In genomic region chr7:151796091-151796870, GRCh38 we compare ENCODE assay signal across 8 cellular contexts.
DNase-seq lines count a peak whose midpoint lies in the region; ATAC-seq and TF ChIP-seq lines count a peak whose summit lies in the region.
"Had no signal": no experiment of that assay in that cellular context is flagged by ENCODE, and none has a peak within 500 bp of the region (broad histone marks: within the 10 kb centered on the region; RNA-seq: fewer than 3 reads in every experiment).

No MANE protein-coding gene starts in this region.

- ATAC-seq in PC-3: peak; percentile 95
- no peak for ATAC-seq in GM18498 (IDR thresholded peaks at IDR 0.05; ENCODE audit: unreplicated experiment)

- H3K9me2 ChIP-seq in GM23248 (ENCODE audit: insufficient read depth): no peaks in the 10 kb centered on the region
- H3K9me2 ChIP-seq in PC-3 (replicated peaks; ENCODE audit: low read length): no peaks in the 10 kb centered on the region
- no peaks in the 10 kb centered on the region for H3K9me2 ChIP-seq in MM.1S (replicated peaks; ENCODE audit: insufficient read depth, low read length)

- H4K20me1 ChIP-seq in GM23248 (ENCODE audit: insufficient read depth) (no peaks in the 10 kb centered on the region), PC-3 (ENCODE audit: low read length) (no peaks in the 10 kb centered on the region), MM.1S (ENCODE audit: insufficient read depth, low read length) (no peaks in the 10 kb centered on the region)

- BruUV-seq in PC-3 (replicated peaks; lab: Mats Ljungman, UMichigan): no TSS peak

- peak overlapping the region; percentile 49 for H2AFZ ChIP-seq in GM23248
- H2AFZ ChIP-seq in PC-3 (ENCODE audit: low read length): peak overlapping the region; percentile 56
- no peak overlapping the region for H2AFZ ChIP-seq in MM.1S (ENCODE audit: low read length)

- H3K4me3 ChIP-seq in GM23248: no peak overlapping the region
- H3K4me3 ChIP-seq in PC-3 (ENCODE audit: low read length): peak overlapping the region; percentile 4; the same call in 1 of the 2 replicates
- no peak overlapping the region for H3K4me3 ChIP-seq in fibroblast of the aortic adventitia (ENCODE audit: low read depth, low read length)
- peak overlapping the region in 1 of 3 donors; percentile 41 for H3K4me3 ChIP-seq in skeletal muscle tissue (ENCODE audit: low read length in 3 of 3)
- H3K4me3 ChIP-seq in MM.1S (ENCODE audit: low read length): no peak overlapping the region

- TF ChIP-seq CTCF in PC-3 (conservative IDR thresholded peaks at IDR 0.05; ENCODE audit: low read depth, low read length) (no peak), fibroblast of the aortic adventitia (IDR thresholded peaks at IDR 0.05; ENCODE audit: insufficient read depth, low read length) (no peak), MM.1S (IDR thresholded peaks at IDR 0.05; ENCODE audit: low read length) (no peak)

- H3K36me3 ChIP-seq in GM23248 (ENCODE audit: low read depth): no peaks in the 10 kb centered on the region
- H3K36me3 ChIP-seq in PC-3 (ENCODE audit: low read depth, low read length): no peaks in the 10 kb centered on the region
- H3K36me3 ChIP-seq in skeletal muscle tissue (ENCODE audit: control insufficient read depth in 3 of 3, insufficient read depth in 3 of 3, low read length in 3 of 3): no peaks in the 10 kb centered on the region
- H3K36me3 ChIP-seq in MM.1S (replicated peaks; ENCODE audit: insufficient read depth, low read length): no peaks in the 10 kb centered on the region
- H3K36me3 ChIP-seq: neutrophil had no signal

- H3K27ac ChIP-seq in GM23248 (peak overlapping the region; percentile 68), PC-3 (ENCODE audit: low read length) (peak overlapping the region; percentile 86), skeletal muscle tissue (ENCODE audit: low read depth, low read length) (peak overlapping the region; percentile 58), MM.1S (ENCODE audit: low read length) (no peak overlapping the region)
- H3K27ac ChIP-seq: neutrophil had no signal

- H3F3A ChIP-seq in GM23248 (ENCODE audit: insufficient read depth) (peaks cover 12% of the 10 kb centered on the region; the same call in 1 of the 2 replicates), PC-3 (ENCODE audit: low read length, unreplicated experiment) (no peaks in the 10 kb centered on the region), MM.1S (ENCODE audit: insufficient read depth, low read length) (no peaks in the 10 kb centered on the region)

- peaks cover 23% of the 10 kb centered on the region for H3K4me1 ChIP-seq in GM23248 (ENCODE audit: insufficient read depth)
- peaks cover 42% of the 10 kb centered on the region for H3K4me1 ChIP-seq in PC-3 (ENCODE audit: insufficient read depth, low read length)
- peaks cover 31 to 34% (median 31%) of the 10 kb centered on the region in 3 donors for H3K4me1 ChIP-seq in skeletal muscle tissue (ENCODE audit: control insufficient read depth in 3 of 3, insufficient read depth in 3 of 3, low read length in 3 of 3)
- H3K4me1 ChIP-seq in MM.1S (ENCODE audit: low read length): no peaks in the 10 kb centered on the region

- in situ Hi-C loops in GM23248 (cut with MboI): no loop called here

- POLR2A ChIA-PET in PC-3 (lab: Charles Lee; ENCODE audit: unreplicated experiment): interaction anchor here (0.5 to 1.2 kb wide), 3 partner anchors 12 to 212 kb away, joined by 3 to 4 read pairs (median 3); no protein-coding TSS in a partner anchor

- H3K27me3 ChIP-seq in GM23248 (replicated peaks; ENCODE audit: insufficient read depth): no peaks in the 10 kb centered on the region
- no peaks in the 10 kb centered on the region for H3K27me3 ChIP-seq in PC-3 (ENCODE audit: low read length)
- H3K27me3 ChIP-seq in skeletal muscle tissue (ENCODE audit: control insufficient read depth in 3 of 3, insufficient read depth in 3 of 3, low read length in 3 of 3): no peaks in the 10 kb centered on the region
- H3K27me3 ChIP-seq in MM.1S (replicated peaks; ENCODE audit: insufficient read depth, low read length): peaks cover 30% of the 10 kb centered on the region; the same call in 1 of the 2 replicates
- H3K27me3 ChIP-seq: neutrophil had no signal

- 32 to 34% methylated on average over 27 of the region's 27 CpGs for WGBS in GM23248 (ENCODE audit: low coverage in 1 of 2, low lambda C conversion rate in 2 of 2, missing lambda C conversion rate in 2 of 2), 2 experiments

- CTCF ChIA-PET in PC-3 (lab: Charles Lee): interaction anchor here (0.5 to 1.0 kb wide), 4 partner anchors 13 to 510 kb away, joined by 3 to 19 read pairs (median 4); no protein-coding TSS in a partner anchor

- H3K9ac ChIP-seq in GM23248: peak overlapping the region; percentile 48
- peak overlapping the region; percentile 65 for H3K9ac ChIP-seq in PC-3 (ENCODE audit: low read length)
- H3K9ac ChIP-seq in skeletal muscle tissue (ENCODE audit: low read depth in 1 of 3, low read length in 3 of 3): peak overlapping the region in 1 of 3 donors; percentile 54
- H3K9ac ChIP-seq in MM.1S (ENCODE audit: low read length): no peak overlapping the region

- H3K79me2 ChIP-seq in GM23248 (ENCODE audit: insufficient read depth) (no peaks in the 10 kb centered on the region), PC-3 (ENCODE audit: low read length) (no peaks in the 10 kb centered on the region), MM.1S (ENCODE audit: low read length) (no peaks in the 10 kb centered on the region)

- H3K9me3 ChIP-seq in GM23248 (ENCODE audit: low read depth) (no peaks in the 10 kb centered on the region), PC-3 (ENCODE audit: low read length) (no peaks in the 10 kb centered on the region), skeletal muscle tissue (ENCODE audit: control insufficient read depth in 3 of 3, low read length in 3 of 3) (no peaks in the 10 kb centered on the region), MM.1S (replicated peaks; ENCODE audit: insufficient read depth, low read length) (no peaks in the 10 kb centered on the region)
- H3K9me3 ChIP-seq: neutrophil had no signal

- H3K4me2 ChIP-seq in GM23248 (ENCODE audit: unreplicated experiment): peak overlapping the region; percentile 22
- H3K4me2 ChIP-seq in PC-3 (ENCODE audit: low read length): peak overlapping the region; percentile 49
- H3K4me2 ChIP-seq in MM.1S (ENCODE audit: low read depth, low read length): no peak overlapping the region

- peak; percentile 91 for DNase-seq in GM23248
- DNase-seq in PC-3: peak; percentile 90
- DNase-seq in fibroblast of the aortic adventitia (ENCODE audit: low read depth): peak; percentile 25
- DNase-seq in MM.1S: no peak
- no peak for DNase-seq in NAMALWA (ENCODE audit: low spot score)

- intact Hi-C loops in PC-3 (cut with micrococcal nuclease): loop anchor here (1.0 kb wide), 1 partner anchor 48 kb away; no protein-coding TSS in a partner anchor

Comparison
In these comparisons a context has a peak if more than half of its experiments do, and no peak if none do; other contexts are left out.
1. DNase-seq: peak in GM23248 (single experiment), PC-3 (single experiment) and fibroblast of the aortic adventitia (single experiment); none in MM.1S (single experiment) and NAMALWA (single experiment).